ENCODE assay signal across 1 cellular context in the genomic region with DNA sequence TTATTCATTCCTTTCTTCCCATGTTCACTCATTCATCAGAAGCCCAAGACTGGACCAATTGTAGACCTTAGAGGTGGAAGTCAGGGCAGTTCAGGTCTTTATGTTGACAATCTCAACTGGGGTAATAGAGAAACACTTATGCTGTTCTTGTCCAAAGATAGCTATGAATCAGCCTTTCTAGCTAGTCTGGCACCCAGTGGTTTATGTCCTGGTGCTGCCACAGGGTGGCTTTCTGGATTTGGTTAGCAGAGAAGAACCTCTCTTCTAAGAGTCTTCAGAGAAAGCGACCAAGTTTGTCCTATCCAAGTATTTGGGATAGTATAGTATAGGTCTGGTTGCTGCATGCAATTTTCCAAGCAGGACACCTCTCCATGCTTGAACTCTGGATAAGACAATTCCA.
TF ChIP-seq lines count a peak whose summit lies in the region.

No MANE protein-coding gene starts in this region.

TF ChIP-seq in HCT116, 20 proteins besides CTCF, POLR2A, EP300 and RAD21 (continued from another document):
- TF ChIP-seq, protein P1, sequence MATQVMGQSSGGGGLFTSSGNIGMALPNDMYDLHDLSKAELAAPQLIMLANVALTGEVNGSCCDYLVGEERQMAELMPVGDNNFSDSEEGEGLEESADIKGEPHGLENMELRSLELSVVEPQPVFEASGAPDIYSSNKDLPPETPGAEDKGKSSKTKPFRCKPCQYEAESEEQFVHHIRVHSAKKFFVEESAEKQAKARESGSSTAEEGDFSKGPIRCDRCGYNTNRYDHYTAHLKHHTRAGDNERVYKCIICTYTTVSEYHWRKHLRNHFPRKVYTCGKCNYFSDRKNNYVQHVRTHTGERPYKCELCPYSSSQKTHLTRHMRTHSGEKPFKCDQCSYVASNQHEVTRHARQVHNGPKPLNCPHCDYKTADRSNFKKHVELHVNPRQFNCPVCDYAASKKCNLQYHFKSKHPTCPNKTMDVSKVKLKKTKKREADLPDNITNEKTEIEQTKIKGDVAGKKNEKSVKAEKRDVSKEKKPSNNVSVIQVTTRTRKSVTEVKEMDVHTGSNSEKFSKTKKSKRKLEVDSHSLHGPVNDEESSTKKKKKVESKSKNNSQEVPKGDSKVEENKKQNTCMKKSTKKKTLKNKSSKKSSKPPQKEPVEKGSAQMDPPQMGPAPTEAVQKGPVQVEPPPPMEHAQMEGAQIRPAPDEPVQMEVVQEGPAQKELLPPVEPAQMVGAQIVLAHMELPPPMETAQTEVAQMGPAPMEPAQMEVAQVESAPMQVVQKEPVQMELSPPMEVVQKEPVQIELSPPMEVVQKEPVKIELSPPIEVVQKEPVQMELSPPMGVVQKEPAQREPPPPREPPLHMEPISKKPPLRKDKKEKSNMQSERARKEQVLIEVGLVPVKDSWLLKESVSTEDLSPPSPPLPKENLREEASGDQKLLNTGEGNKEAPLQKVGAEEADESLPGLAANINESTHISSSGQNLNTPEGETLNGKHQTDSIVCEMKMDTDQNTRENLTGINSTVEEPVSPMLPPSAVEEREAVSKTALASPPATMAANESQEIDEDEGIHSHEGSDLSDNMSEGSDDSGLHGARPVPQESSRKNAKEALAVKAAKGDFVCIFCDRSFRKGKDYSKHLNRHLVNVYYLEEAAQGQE (IDR thresholded peaks at IDR 0.05; ENCODE audit: low read depth): no peak
- TF ChIP-seq EZH2 (IDR thresholded peaks at IDR 0.05): no peak
- no peak for TF ChIP-seq ELF1 (IDR thresholded peaks at IDR 0.05; ENCODE audit: borderline replicate concordance, low read depth)
- TF ChIP-seq, protein P2, sequence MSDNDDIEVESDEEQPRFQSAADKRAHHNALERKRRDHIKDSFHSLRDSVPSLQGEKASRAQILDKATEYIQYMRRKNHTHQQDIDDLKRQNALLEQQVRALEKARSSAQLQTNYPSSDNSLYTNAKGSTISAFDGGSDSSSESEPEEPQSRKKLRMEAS (IDR thresholded peaks at IDR 0.05): no peak
